39 cellular contexts compared by ENCODE assay signal in genomic region chr2:21162615-21162878, GRCh38. TPM values are rescaled to one million over a fixed set of nuclear protein-coding genes. Genes with fewer than 3 reads are reported as not detected.
"Had no signal": no experiment of that assay in that cellular context is flagged by ENCODE, and none has a peak within 500 bp of the region (broad histone marks: within the 10 kb centered on the region; RNA-seq: fewer than 3 reads in every experiment).

No MANE protein-coding gene starts in this region.

- ATAC-seq: activated CD8-positive, alpha-beta T cell treated with anti-CD3 and anti-CD28 coated beads for 36 hours; activated naive CD4-positive, alpha-beta T cell treated with anti-CD3 and anti-CD28 coated beads, Interleukin-2, amount 50 U/mL, for 72 hours; activated T-cell treated with anti-CD3 and anti-CD28 coated beads, Interleukin-2, amount 50 U/mL, for 72 hours; activated T-helper 17 cell treated with anti-CD3 and anti-CD28 coated beads, Interleukin-2, amount 50 U/mL, for 72 hours; body of pancreas had no signal

- H3K27me3 Mint-ChIP-seq: activated B cell treated with CpG ODN at 0.5 μM for 24 hours; activated CD4-positive, alpha-beta memory T cell treated with anti-CD3 and anti-CD28 coated beads for 36 hours; activated CD4-positive, alpha-beta T cell treated with anti-CD3 and anti-CD28 coated beads, Interleukin-2, amount 10 ng/mL, durations not matched to agents 24 days and 14 days; activated CD8-positive, alpha-beta T cell treated with anti-CD3 and anti-CD28 coated beads for 36 hours; activated naive CD8-positive, alpha-beta T cell treated with anti-CD3 and anti-CD28 coated beads for 36 hours; activated T-helper 17 cell treated with anti-CD3 and anti-CD28 coated beads, Interleukin-2, amount 50 U/mL, for 72 hours had no signal

- FAIRE-seq: astrocyte, TTC549 had no signal

- H3K9me3 ChIP-seq: adrenal gland, body of pancreas, breast epithelium had no signal

- H3K27ac Mint-ChIP-seq: activated B cell treated with CpG ODN at 0.5 μM for 24 hours; activated CD4-positive, alpha-beta memory T cell treated with anti-CD3 and anti-CD28 coated beads for 36 hours; activated CD4-positive, alpha-beta T cell treated with anti-CD3 and anti-CD28 coated beads, Interleukin-2, amount 10 ng/mL, durations not matched to agents 24 days and 14 days; activated CD8-positive, alpha-beta T cell treated with anti-CD3 and anti-CD28 coated beads for 36 hours; activated naive CD4-positive, alpha-beta T cell treated with anti-CD3 and anti-CD28 coated beads for 36 hours; activated naive CD4-positive, alpha-beta T cell treated with anti-CD3 and anti-CD28 coated beads, Interleukin-2, amount 50 U/mL, for 72 hours; activated naive CD8-positive, alpha-beta T cell treated with anti-CD3 and anti-CD28 coated beads for 36 hours; activated T-cell treated with anti-CD3 and anti-CD28 coated beads, Interleukin-2, amount 50 U/mL, for 72 hours; activated T-helper 1 cell treated with anti-CD3 and anti-CD28 coated beads, Interleukin-12 subunit alpha, Interleukin-12 subunit beta, Interleukin-2, Interleukin-4 antibody, amounts not matched to agents 30 ng/mL and 10 ng/mL and 1 ng/mL, durations not matched to agents 14 hours and 24 hours and 36 hours; activated T-helper 17 cell treated with anti-CD3 and anti-CD28 coated beads, Interleukin-2, amount 50 U/mL, for 72 hours; T-helper 1 cell treated with Interleukin-12 subunit alpha and Interleukin-12 subunit beta and Interleukin-4 antibody, amounts not matched to agents 30 μg/mL and 1 μg/mL, for 36 hours; T-helper 2 cell treated with Interferon-gamma antibody and Interleukin-4, amounts not matched to agents 5 μg/mL and 100 μg/mL, for 36 hours had no signal

- H3K36me3 ChIP-seq: adrenal gland, brain microvascular endothelial cell, breast epithelium had no signal

- H3K4me3 ChIP-seq: adrenal gland, body of pancreas, breast epithelium had no signal

- H3K27ac ChIP-seq: adrenal gland, body of pancreas, brain microvascular endothelial cell, breast epithelium, VCaP had no signal

- H3K36me3 Mint-ChIP-seq: activated CD4-positive, alpha-beta memory T cell treated with anti-CD3 and anti-CD28 coated beads for 36 hours; activated naive CD4-positive, alpha-beta T cell treated with anti-CD3 and anti-CD28 coated beads, Interleukin-2, amount 50 U/mL, for 72 hours; activated naive CD8-positive, alpha-beta T cell treated with anti-CD3 and anti-CD28 coated beads for 36 hours had no signal

- DNase-seq: activated B cell treated with CpG ODN at 0.5 μM for 24 hours; activated CD4-positive, alpha-beta memory T cell treated with anti-CD3 and anti-CD28 coated beads for 36 hours; activated CD4-positive, alpha-beta T cell treated with anti-CD3 and anti-CD28 coated beads for 4 hours; activated CD4-positive, alpha-beta T cell treated with anti-CD3 and anti-CD28 coated beads, Interleukin-2, amount 10 ng/mL, durations not matched to agents 24 days and 14 days; activated CD4-positive, alpha-beta T cell treated with anti-CD3 and anti-CD28 coated beads, Interleukin-2, amount 50 U/mL, for 1 hour; activated CD4-positive, alpha-beta T cell treated with anti-CD3 and anti-CD28 coated beads, Interleukin-2, amount 50 U/mL, for 4 hours; activated CD4-positive, CD25-positive, alpha-beta regulatory T cell treated with anti-CD3 and anti-CD28 coated beads, Interleukin-2, amount 50 U/mL, for 72 hours; activated CD8-positive, alpha-beta memory T cell treated with anti-CD3 and anti-CD28 coated beads, Interleukin-2, amount 50 U/mL, for 4 hours; activated CD8-positive, alpha-beta T cell treated with anti-CD3 and anti-CD28 coated beads for 36 hours; activated effector memory CD4-positive, alpha-beta T cell treated with anti-CD3 and anti-CD28 coated beads, Interleukin-2, amount 50 U/mL, for 16 hours; activated gamma-delta T cell treated with Interleukin-2 at 50 U/mL for 16 hours; activated naive CD4-positive, alpha-beta T cell; activated naive CD4-positive, alpha-beta T cell treated with anti-CD3 and anti-CD28 coated beads for 36 hours; activated naive CD4-positive, alpha-beta T cell treated with anti-CD3 and anti-CD28 coated beads, Interleukin-2, amount 50 U/mL, for 16 hours; activated naive CD8-positive, alpha-beta T cell treated with anti-CD3 and anti-CD28 coated beads for 36 hours; activated T-cell treated with anti-CD3 and anti-CD28 coated beads for 4 hours; activated T-cell treated with anti-CD3 and anti-CD28 coated beads, Interleukin-2, amount 50 U/mL, for 1 hour; activated T-cell treated with anti-CD3 and anti-CD28 coated beads, Interleukin-2, amount 50 U/mL, for 4 hours; activated T-cell treated with anti-CD3 and anti-CD28 coated beads, Interleukin-2, amount 50 U/mL, for 72 hours; adrenal gland; amniotic stem cell; body of pancreas; brain microvascular endothelial cell; central memory CD4-positive, alpha-beta T cell; T-helper 1 cell; T-helper 2 cell; T-helper 9 cell had no signal

- H3K4me3 Mint-ChIP-seq: activated B cell treated with CpG ODN at 0.5 μM for 24 hours; activated CD4-positive, alpha-beta memory T cell treated with anti-CD3 and anti-CD28 coated beads for 36 hours; activated CD4-positive, alpha-beta T cell treated with anti-CD3 and anti-CD28 coated beads, Interleukin-2, amount 10 ng/mL, durations not matched to agents 24 days and 14 days; activated CD8-positive, alpha-beta T cell treated with anti-CD3 and anti-CD28 coated beads for 36 hours; activated naive CD4-positive, alpha-beta T cell treated with anti-CD3 and anti-CD28 coated beads for 36 hours; activated naive CD8-positive, alpha-beta T cell treated with anti-CD3 and anti-CD28 coated beads for 36 hours; activated T-cell treated with anti-CD3 and anti-CD28 coated beads, Interleukin-2, amount 50 U/mL, for 4 hours; activated T-cell treated with anti-CD3 and anti-CD28 coated beads, Interleukin-2, amount 50 U/mL, for 72 hours; activated T-helper 1 cell treated with anti-CD3 and anti-CD28 coated beads, Interleukin-12 subunit alpha, Interleukin-12 subunit beta, Interleukin-2, Interleukin-4 antibody, amounts not matched to agents 30 ng/mL and 10 ng/mL and 1 ng/mL, durations not matched to agents 14 hours and 24 hours and 36 hours; activated T-helper 17 cell treated with anti-CD3 and anti-CD28 coated beads, Interleukin-2, amount 50 U/mL, for 72 hours; T-helper 1 cell treated with Interleukin-12 subunit alpha and Interleukin-12 subunit beta and Interleukin-4 antibody, amounts not matched to agents 30 μg/mL and 1 μg/mL, for 36 hours; T-helper 2 cell treated with Interferon-gamma antibody and Interleukin-4, amounts not matched to agents 5 μg/mL and 100 μg/mL, for 36 hours had no signal

- H3K4me1 Mint-ChIP-seq: activated B cell treated with CpG ODN at 0.5 μM for 24 hours; activated CD4-positive, alpha-beta T cell treated with anti-CD3 and anti-CD28 coated beads, Interleukin-2, amount 10 ng/mL, durations not matched to agents 24 days and 14 days; activated naive CD8-positive, alpha-beta T cell treated with anti-CD3 and anti-CD28 coated beads for 36 hours; activated T-helper 17 cell treated with anti-CD3 and anti-CD28 coated beads, Interleukin-2, amount 50 U/mL, for 72 hours had no signal

- H3K9me3 Mint-ChIP-seq: activated CD4-positive, alpha-beta memory T cell treated with anti-CD3 and anti-CD28 coated beads for 36 hours; activated CD4-positive, alpha-beta T cell treated with anti-CD3 and anti-CD28 coated beads, Interleukin-2, amount 10 ng/mL, durations not matched to agents 24 days and 14 days; activated naive CD4-positive, alpha-beta T cell treated with anti-CD3 and anti-CD28 coated beads for 36 hours; activated T-cell treated with anti-CD3 and anti-CD28 coated beads, Interleukin-2, amount 50 U/mL, for 4 hours; activated T-helper 1 cell treated with anti-CD3 and anti-CD28 coated beads, Interleukin-12 subunit alpha, Interleukin-12 subunit beta, Interleukin-2, Interleukin-4 antibody, amounts not matched to agents 30 ng/mL and 10 ng/mL and 1 ng/mL, durations not matched to agents 14 hours and 24 hours and 36 hours; activated T-helper 17 cell treated with anti-CD3 and anti-CD28 coated beads, Interleukin-2, amount 50 U/mL, for 72 hours; T-helper 1 cell treated with Interleukin-12 subunit alpha and Interleukin-12 subunit beta and Interleukin-4 antibody, amounts not matched to agents 30 μg/mL and 1 μg/mL, for 36 hours; T-helper 2 cell treated with Interferon-gamma antibody and Interleukin-4, amounts not matched to agents 5 μg/mL and 100 μg/mL, for 36 hours had no signal

- H3K4me1 ChIP-seq: adrenal gland, body of pancreas, breast epithelium had no signal

- H3K27me3 ChIP-seq: adrenal gland, body of pancreas, brain microvascular endothelial cell, breast epithelium had no signal

RNA-seq across cellular contexts. Expression of gene TDRD15, which starts 38.8 kb away (rescaled TPM):
- total RNA-seq: activated CD4-positive, alpha-beta T cell treated with anti-CD3 and anti-CD28 coated beads, Interleukin-2, amount 10 ng/mL, durations not matched to agents 24 days and 14 days; activated CD8-positive, alpha-beta memory T cell treated with anti-CD3 and anti-CD28 coated beads for 36 hours; activated CD8-positive, alpha-beta T cell treated with anti-CD3 and anti-CD28 coated beads for 36 hours; activated naive CD4-positive, alpha-beta T cell treated with anti-CD3 and anti-CD28 coated beads for 36 hours; activated naive CD4-positive, alpha-beta T cell treated with anti-CD3 and anti-CD28 coated beads, Interleukin-2, amount 50 U/mL, for 72 hours; activated naive CD8-positive, alpha-beta T cell treated with anti-CD3 and anti-CD28 coated beads for 36 hours; activated T-cell treated with anti-CD3 and anti-CD28 coated beads, Interleukin-2, amount 50 U/mL, for 4 hours; activated T-cell treated with anti-CD3 and anti-CD28 coated beads, Interleukin-2, amount 50 U/mL, for 72 hours; activated T-helper 1 cell treated with anti-CD3 and anti-CD28 coated beads, Interleukin-12 subunit alpha, Interleukin-12 subunit beta, Interleukin-2, Interleukin-4 antibody, amounts not matched to agents 30 ng/mL and 10 ng/mL and 1 ng/mL, durations not matched to agents 14 hours and 24 hours and 36 hours; adrenal gland; astrocyte; cardiac septum had no signal
- polyA plus RNA-seq: adrenal gland, aorta had no signal
